In genomic region chr14:54653764-54654469, GRCh38 we compare ENCODE assay signal across 8 cellular contexts.
DNase-seq lines count a peak whose midpoint lies in the region; ATAC-seq and TF ChIP-seq lines count a peak whose summit lies in the region.

No MANE protein-coding gene starts in this region.

- H3K36me3 Mint-ChIP-seq in naive thymus-derived CD4-positive, alpha-beta T cell = peaks cover 0 to 4% (median 0%) of the 10 kb centered on the region in 5 donors

- no peak for ATAC-seq in naive thymus-derived CD4-positive, alpha-beta T cell

- no peak for TF ChIP-seq CTCF in vagina (IDR thresholded peaks at IDR 0.05)

- no peak for TF ChIP-seq POLR2A in vagina (IDR thresholded peaks at IDR 0.05)

- no peaks in the 10 kb centered on the region for H3K9me3 Mint-ChIP-seq in naive thymus-derived CD4-positive, alpha-beta T cell

- H3K27me3 Mint-ChIP-seq in naive thymus-derived CD4-positive, alpha-beta T cell = peaks cover 29 to 57% (median 37%) of the 10 kb centered on the region in 5 donors

- no peaks in the 10 kb centered on the region for H3K27me3 ChIP-seq in vagina
- no peaks in the 10 kb centered on the region for H3K27me3 ChIP-seq in naive thymus-derived CD4-positive, alpha-beta T cell (ENCODE audit: control insufficient read depth in 2 of 2, insufficient read depth in 2 of 2, low read length in 2 of 2)

- H3K36me3 ChIP-seq in mesodermal cell (ENCODE audit: control insufficient read depth, insufficient read depth, low read length) (peaks cover 22% of the 10 kb centered on the region), vagina (no peaks in the 10 kb centered on the region)
- no peaks in the 10 kb centered on the region for H3K36me3 ChIP-seq in naive thymus-derived CD4-positive, alpha-beta T cell (ENCODE audit: control insufficient read depth in 2 of 3, insufficient read depth in 3 of 3, low read length in 3 of 3)

- peaks cover 0 to 5% (median 0%) of the 10 kb centered on the region in 7 donors for H3K4me1 Mint-ChIP-seq in naive thymus-derived CD4-positive, alpha-beta T cell

- peak overlapping the region in 1 of 10 donors; percentile 21 for H3K4me3 Mint-ChIP-seq in naive thymus-derived CD4-positive, alpha-beta T cell

- H3K4me1 ChIP-seq in mesodermal cell (ENCODE audit: control insufficient read depth, insufficient read depth, low read length, poor library complexity, severe bottlenecking) (peaks cover 56% of the 10 kb centered on the region), vagina (peaks cover 55% of the 10 kb centered on the region)
- H3K4me1 ChIP-seq in naive thymus-derived CD4-positive, alpha-beta T cell (ENCODE audit: control insufficient read depth in 2 of 2, insufficient read depth in 2 of 2, low read length in 2 of 2) = no peaks in the 10 kb centered on the region

- DNase-seq in NCI-H460 (ENCODE audit: extremely low read depth, low read depth) (peak; percentile 47), epithelial cell of prostate (ENCODE audit: low read depth, low spot score) (no peak), vagina (ENCODE audit: extremely low spot score in 2 of 2) (no peak), HEK293T (ENCODE audit: extremely low spot score) (no peak), NOMO-1 treated with DMSO at 0.1 percent for 48 hours (lab: John Stamatoyannopoulos, UW; ENCODE audit: unreplicated experiment) (no peak), NCI-H82 treated with DMSO at 0.1 percent for 48 hours (lab: John Stamatoyannopoulos, UW; ENCODE audit: unreplicated experiment) (no peak)
- no peak for DNase-seq in naive thymus-derived CD4-positive, alpha-beta T cell

- CTCF ChIA-PET in HEK293T (lab: Yijun Ruan, JAX) = interaction anchor here (0.6 to 1.1 kb wide), 2 partner anchors 23 to 90 kb away, joined by 3 to 4 read pairs; no protein-coding TSS in a partner anchor
- CTCF ChIA-PET in naive thymus-derived CD4-positive, alpha-beta T cell (lab: Charles Lee) = no interaction called here

- peak overlapping the region; percentile 0 for H3K27ac ChIP-seq in epithelial cell of prostate
- H3K27ac ChIP-seq in mesodermal cell (ENCODE audit: low read depth, low read length, severe bottlenecking) = peak overlapping the region; percentile 88
- peak overlapping the region; percentile 93 for H3K27ac ChIP-seq in vagina
- H3K27ac ChIP-seq in naive thymus-derived CD4-positive, alpha-beta T cell (ENCODE audit: low read depth, low read length) = no peak overlapping the region

- no peak overlapping the region for H3K4me3 ChIP-seq in mesodermal cell (ENCODE audit: extremely low read depth, insufficient read depth, low read length, poor library complexity, severe bottlenecking)
- no peak overlapping the region for H3K4me3 ChIP-seq in vagina
- H3K4me3 ChIP-seq in naive thymus-derived CD4-positive, alpha-beta T cell (ENCODE audit: low read length) = no peak overlapping the region

- WGBS in mesodermal cell (ENCODE audit: insufficient coverage in 2 of 2), 2 experiments = 80 to 84% methylated on average over 8 to 10 of the region's 10 CpGs

- H3K9me3 ChIP-seq in mesodermal cell (ENCODE audit: control insufficient read depth, low read length) (no peaks in the 10 kb centered on the region), vagina (no peaks in the 10 kb centered on the region)
- no peaks in the 10 kb centered on the region for H3K9me3 ChIP-seq in naive thymus-derived CD4-positive, alpha-beta T cell (ENCODE audit: control insufficient read depth in 2 of 3, low read length in 3 of 3)

- POLR2A ChIA-PET in HEK293T (lab: Yijun Ruan, JAX) = interaction anchor here (1.3 kb wide), 1 partner anchor 88 kb away, joined by 3 read pairs; no protein-coding TSS in a partner anchor
- POLR2A ChIA-PET in naive thymus-derived CD4-positive, alpha-beta T cell (lab: Charles Lee) = no interaction called here

- no peak overlapping the region for H3K27ac Mint-ChIP-seq in naive thymus-derived CD4-positive, alpha-beta T cell

- intact Hi-C loops in vagina (cut with DNase I) = no loop called here
- intact Hi-C loops in naive thymus-derived CD4-positive, alpha-beta T cell (cut with micrococcal nuclease) = no loop called here

TF ChIP-seq in HEK293T, 16 proteins besides CTCF, POLR2A, EP300 and RAD21:
- TF ChIP-seq SP1 (IDR thresholded peaks at IDR 0.05) = no peak
- TF ChIP-seq ELF4 (IDR thresholded peaks at IDR 0.05) = no peak
- TF ChIP-seq TARDBP (IDR thresholded peaks at IDR 0.05) = no peak
- no peak for TF ChIP-seq HDGF (IDR thresholded peaks at IDR 0.05; ENCODE audit: borderline replicate concordance)
- TF ChIP-seq CTBP1 (IDR thresholded peaks at IDR 0.05; ENCODE audit: borderline replicate concordance) = no peak
